Comparison of ENCODE assay signal across 15 cellular contexts in the genomic region with DNA sequence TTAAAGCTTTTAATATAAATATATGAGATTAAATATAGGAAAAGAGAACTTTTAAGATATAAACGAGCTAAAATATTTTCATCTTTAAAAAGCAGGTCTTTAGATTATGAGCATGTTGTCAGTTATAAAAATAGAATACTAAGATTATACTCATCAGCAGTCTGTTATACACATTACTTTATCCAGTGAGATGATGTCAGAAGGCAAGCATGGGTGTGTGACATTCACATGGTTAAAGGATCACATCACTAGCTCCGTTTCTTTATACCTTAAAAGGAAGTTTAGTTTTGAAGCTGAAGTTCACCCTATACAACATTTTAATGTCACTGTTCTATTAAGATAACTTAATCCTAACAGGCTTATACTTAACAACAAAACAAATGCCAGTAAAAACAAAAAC. TPM values are rescaled to one million over a fixed set of nuclear protein-coding genes. Genes with fewer than 3 reads are reported as not detected.
DNase-seq lines count a peak whose midpoint lies in the region; ATAC-seq, FAIRE-seq and TF ChIP-seq lines count a peak whose summit lies in the region.
"Had no signal": no experiment of that assay in that cellular context is flagged by ENCODE, and none has a peak within 500 bp of the region (broad histone marks: within the 10 kb centered on the region; RNA-seq: fewer than 3 reads in every experiment).

No MANE protein-coding gene starts in this region.

- H3K4me3 ChIP-seq in astrocyte of the cerebellum (ENCODE audit: low read depth, low read length): no peak overlapping the region
- H3K4me3 ChIP-seq in left ventricle myocardium inferior: no peak overlapping the region
- H3K4me3 ChIP-seq in skeletal muscle tissue (ENCODE audit: low read length in 3 of 3): no peak overlapping the region
- H3K4me3 ChIP-seq in OCI-LY7 (ENCODE audit: low read depth, low read length, poor library complexity, severe bottlenecking): no peak overlapping the region

- TF ChIP-seq CTCF in astrocyte of the cerebellum (IDR thresholded peaks at IDR 0.05; ENCODE audit: low read depth, low read length, missing control alignments): no peak
- no peak for TF ChIP-seq CTCF in left ventricle myocardium inferior (IDR thresholded peaks at IDR 0.05; ENCODE audit: borderline replicate concordance)
- TF ChIP-seq CTCF in OCI-LY7 (conservative IDR thresholded peaks at IDR 0.05; ENCODE audit: low read length): no peak

- H3K27ac ChIP-seq in left ventricle myocardium inferior (replicated peaks) (peak overlapping the region; percentile 83), skeletal muscle tissue (ENCODE audit: low read depth, low read length) (peak overlapping the region; percentile 88), OCI-LY7 (ENCODE audit: low read depth, low read length, poor library complexity, severe bottlenecking) (no peak overlapping the region)
- H3K27ac ChIP-seq: foreskin keratinocyte had no signal

- DNase-seq in astrocyte of the cerebellum (ENCODE audit: low read depth) (peak; percentile 34), left ventricle myocardium inferior (no peak), DMS53 (lab: John Stamatoyannopoulos, UW) (no peak), NCI-H82 (lab: John Stamatoyannopoulos, UW) (no peak), OCI-LY7 (ENCODE audit: low spot score) (no peak)
- DNase-seq: activated CD4-positive, alpha-beta T cell treated with anti-CD3 and anti-CD28 coated beads, Interleukin-2, amount 50 U/mL, for 48 hours; Calu3; Kasumi-1; NCI-H524 treated with DMSO at 0.1 percent for 48 hours; stimulated activated CD4-positive, alpha-beta T cell treated with anti-CD3 and anti-CD28 coated beads, Interleukin-15, amount 100 ng/mL, for 24 hours; stimulated activated naive CD8-positive, alpha-beta T cell treated with anti-CD3 and anti-CD28 coated beads, Interleukin-15, amount 100 ng/mL, for 72 hours had no signal

- peak overlapping the region in 1 of 3 donors; percentile 45 for H3K9ac ChIP-seq in skeletal muscle tissue (ENCODE audit: low read depth in 1 of 3, low read length in 3 of 3)

- intact Hi-C loops in left ventricle myocardium inferior (cut with micrococcal nuclease) (loop anchor here (5.0 kb wide), 1 partner anchor 63 kb away; no protein-coding TSS in a partner anchor), OCI-LY7 (cut with micrococcal nuclease; ENCODE audit: unreplicated experiment) (no loop called here)

- H3K4me1 ChIP-seq in left ventricle myocardium inferior (peaks cover 62% of the 10 kb centered on the region), skeletal muscle tissue (ENCODE audit: control insufficient read depth in 3 of 3, insufficient read depth in 3 of 3, low read length in 3 of 3) (peaks cover 16 to 19% (median 16%) of the 10 kb centered on the region in 3 donors), OCI-LY7 (ENCODE audit: insufficient read depth, low read length, poor library complexity, severe bottlenecking) (no peaks in the 10 kb centered on the region)

- BruUV-seq in OCI-LY7 (replicated peaks; lab: Mats Ljungman, UMichigan): no TSS peak

- no peaks in the 10 kb centered on the region for H3K9me2 ChIP-seq in OCI-LY7 (ENCODE audit: insufficient read depth, low read length)

- no peaks in the 10 kb centered on the region for H3K79me2 ChIP-seq in OCI-LY7 (ENCODE audit: insufficient read depth, low read depth, low read length)

- peak; percentile 63 for FAIRE-seq in G401.6 (lab: Jason Lieb, UNC)

- no peak overlapping the region for H2AFZ ChIP-seq in OCI-LY7 (ENCODE audit: low read length)

- peaks cover 32% of the 10 kb centered on the region for H3K36me3 ChIP-seq in left ventricle myocardium inferior
- H3K36me3 ChIP-seq in skeletal muscle tissue (ENCODE audit: control insufficient read depth in 3 of 3, insufficient read depth in 3 of 3, low read length in 3 of 3): peaks cover 4 to 6% (median 4%) of the 10 kb centered on the region in 3 donors
- H3K36me3 ChIP-seq in OCI-LY7 (ENCODE audit: insufficient read depth, low read length): peaks cover 54% of the 10 kb centered on the region

- H3K9me3 ChIP-seq in left ventricle myocardium inferior (replicated peaks) (peaks cover 20% of the 10 kb centered on the region), skeletal muscle tissue (ENCODE audit: control insufficient read depth in 3 of 3, low read length in 3 of 3) (no peaks in the 10 kb centered on the region), OCI-LY7 (ENCODE audit: low read length) (peaks cover 32% of the 10 kb centered on the region; the same call in 1 of the 2 replicates)

- H4K20me1 ChIP-seq in OCI-LY7 (ENCODE audit: insufficient read depth, low read length): no peaks in the 10 kb centered on the region

- in situ Hi-C loops in astrocyte of the cerebellum (cut with HindIII; ENCODE audit: low sequenced_read_pairs): no loop called here

- no peaks in the 10 kb centered on the region for H3K27me3 ChIP-seq in left ventricle myocardium inferior (ENCODE audit: low read depth)
- H3K27me3 ChIP-seq in skeletal muscle tissue (ENCODE audit: control insufficient read depth in 3 of 3, insufficient read depth in 3 of 3, low read length in 3 of 3): no peaks in the 10 kb centered on the region
- H3K27me3 ChIP-seq: foreskin keratinocyte had no signal

- H3K4me2 ChIP-seq in OCI-LY7 (ENCODE audit: low read length): no peak overlapping the region

- ATAC-seq in GM18870 (IDR thresholded peaks at IDR 0.05; ENCODE audit: unreplicated experiment): no peak
- ATAC-seq: foreskin keratinocyte; stimulated activated naive CD8-positive, alpha-beta T cell treated with anti-CD3 and anti-CD28 coated beads, Interleukin-15, amount 100 ng/mL, for 72 hours had no signal

- POLR2A ChIA-PET in OCI-LY7 (lab: Charles Lee): interaction anchor here (0.6 to 2.2 kb wide), 3 partner anchors 9 to 47 kb away, joined by 3 to 5 read pairs (median 3); no protein-coding TSS in a partner anchor

- CTCF ChIA-PET in OCI-LY7 (lab: Charles Lee; ENCODE audit: unreplicated experiment): no interaction called here

RNA-seq across cellular contexts. Expression of gene RICTOR, which starts 59.7 kb away (rescaled TPM):
- 35.0 TPM for total RNA-seq in left ventricle myocardium inferior
- 32.9 TPM for total RNA-seq in skeletal muscle tissue
- total RNA-seq in OCI-LY7 (2014; rRNA removed; shearing (Covaris generic)): 10.9 and 13.1 TPM in 2 replicates
- 22.9 and 23.1 TPM in 2 replicates for total RNA-seq in OCI-LY7 (2022)
